ENCODE assay signal across 8 cellular contexts in genomic region chr10:28533315-28533564, GRCh38. TPM values are rescaled to one million over a fixed set of nuclear protein-coding genes. Genes with fewer than 3 reads are reported as not detected.
DNase-seq lines count a peak whose midpoint lies in the region; ATAC-seq and TF ChIP-seq lines count a peak whose summit lies in the region.

No MANE protein-coding gene starts in this region.

- POLR2A ChIA-PET in T-cell (lab: Charles Lee) = interaction anchor here (0.6 to 1.6 kb wide), 3 partner anchors 17 to 190 kb away, joined by 3 to 7 read pairs (median 6); no protein-coding TSS in a partner anchor

- CTCF ChIA-PET in T-cell (lab: Charles Lee) = interaction anchor here in 1 of 2 donors (0.6 to 0.7 kb wide), 2 partner anchors 74 to 354 kb away, joined by 3 to 4 read pairs; no protein-coding TSS in a partner anchor

- no peak for TF ChIP-seq CTCF in GM12875 (IDR thresholded peaks at IDR 0.05; ENCODE audit: borderline replicate concordance, insufficient read depth, low read depth, low read length)

- H3K36me3 Mint-ChIP-seq in T-cell = peaks cover 37% of the 10 kb centered on the region

- no peaks in the 10 kb centered on the region for H3K27me3 Mint-ChIP-seq in T-cell
- no peaks in the 10 kb centered on the region for H3K27me3 Mint-ChIP-seq in stimulated activated naive CD8-positive, alpha-beta T cell treated with anti-CD3 and anti-CD28 coated beads, Interleukin-15, amount 100 ng/mL, for 72 hours

- peak overlapping the region; percentile 92 to 99 (median 98) for H3K4me3 Mint-ChIP-seq in T-cell
- H3K4me3 Mint-ChIP-seq in stimulated activated naive CD8-positive, alpha-beta T cell treated with anti-CD3 and anti-CD28 coated beads, Interleukin-15, amount 100 ng/mL, for 72 hours = peak overlapping the region; percentile 92 to 100

- peaks cover 68 to 76% (median 68%) of the 10 kb centered on the region in 3 donors for H3K4me1 Mint-ChIP-seq in T-cell
- peaks cover 58% of the 10 kb centered on the region for H3K4me1 Mint-ChIP-seq in stimulated activated naive CD8-positive, alpha-beta T cell treated with anti-CD3 and anti-CD28 coated beads, Interleukin-15, amount 100 ng/mL, for 72 hours

- ATAC-seq in HG02642 (IDR thresholded peaks at IDR 0.05; ENCODE audit: poor library complexity, unreplicated experiment) = peak; percentile 2
- ATAC-seq in T-cell (replicated peaks in 1 of 4) = no peak
- peak; percentile 10 for ATAC-seq in stimulated activated naive CD8-positive, alpha-beta T cell treated with anti-CD3 and anti-CD28 coated beads, Interleukin-15, amount 100 ng/mL, for 72 hours
- no peak for ATAC-seq in GM18868 (IDR thresholded peaks at IDR 0.05; ENCODE audit: unreplicated experiment)
- no peak for ATAC-seq in HG02763 (IDR thresholded peaks at IDR 0.05; ENCODE audit: unreplicated experiment)

- H3K9me3 Mint-ChIP-seq in T-cell = no peaks in the 10 kb centered on the region
- no peaks in the 10 kb centered on the region for H3K9me3 Mint-ChIP-seq in stimulated activated naive CD8-positive, alpha-beta T cell treated with anti-CD3 and anti-CD28 coated beads, Interleukin-15, amount 100 ng/mL, for 72 hours

- DNase-seq in T-cell = no peak
- peak; percentile 13 for DNase-seq in hepatic stellate cell (ENCODE audit: low spot score)
- DNase-seq in stimulated activated naive CD8-positive, alpha-beta T cell treated with anti-CD3 and anti-CD28 coated beads, Interleukin-15, amount 100 ng/mL, for 72 hours = no peak
- DNase-seq in Ammon's horn (ENCODE audit: low spot score) = no peak

- peak overlapping the region; percentile 93 for H3K4me3 ChIP-seq in GM12875 (ENCODE audit: low read depth, low read length)

- peak overlapping the region; percentile 100 for H3K27ac Mint-ChIP-seq in T-cell
- peak overlapping the region; percentile 100 for H3K27ac Mint-ChIP-seq in stimulated activated naive CD8-positive, alpha-beta T cell treated with anti-CD3 and anti-CD28 coated beads, Interleukin-15, amount 100 ng/mL, for 72 hours

RNA-seq across cellular contexts. Expression of gene WAC, which starts 0.3 kb away (rescaled TPM):
- total RNA-seq in T-cell = 100 to 1,000 TPM; 142 to 184 (median 157) TPM

Comparison
In these comparisons a context has a peak if more than half of its experiments do, and no peak if none do; other contexts are left out.
1. ATAC-seq: peak in HG02642 (single experiment) and stimulated activated naive CD8-positive, alpha-beta T cell treated with anti-CD3 and anti-CD28 coated beads, Interleukin-15, amount 100 ng/mL, for 72 hours (single experiment); none in T-cell (0 of 4), GM18868 (single experiment) and HG02763 (single experiment).